ENCODE assay signal across 1 cellular context in genomic region chr17:42198897-42199296, GRCh38.
TF ChIP-seq lines count a peak whose summit lies in the region.

No MANE protein-coding gene starts in this region.

TF ChIP-seq in K562, 482 proteins besides CTCF, POLR2A, EP300 and RAD21:
- TF ChIP-seq TCF15 (CRISPR knock-in tag; IDR thresholded peaks at IDR 0.05) (no peak), SPI1 (IDR thresholded peaks at IDR 0.05; ENCODE audit: borderline replicate concordance, low read depth, low read length) (peak; percentile 86), NUFIP1 (IDR thresholded peaks at IDR 0.05; ENCODE audit: partially characterized antibody) (no peak)
TF ChIP-seq in K562: peak in this region for 1.
